Comparison of ENCODE assay signal across 16 cellular contexts in the genomic region with DNA sequence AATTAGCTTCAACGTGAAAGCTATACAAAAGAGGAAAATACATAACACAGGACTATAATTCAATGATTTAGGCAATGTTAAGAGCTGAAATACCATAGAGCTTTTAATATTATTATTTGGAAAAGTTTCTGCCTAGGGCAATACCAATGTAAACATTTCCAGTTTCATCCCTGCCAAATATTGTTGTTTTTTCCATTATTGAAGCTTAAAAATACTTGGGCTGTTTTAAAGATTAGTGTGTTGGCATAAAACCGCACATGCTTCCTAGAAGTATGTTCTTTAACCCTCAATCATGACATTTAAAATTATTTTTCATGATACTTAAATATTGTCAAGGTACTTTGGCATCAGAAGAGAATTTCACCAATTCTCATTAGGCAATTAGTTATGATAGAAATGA. TPM values are rescaled to one million over a fixed set of nuclear protein-coding genes. Genes with fewer than 3 reads are reported as not detected.
"Had no signal": no experiment of that assay in that cellular context is flagged by ENCODE, and none has a peak within 500 bp of the region (broad histone marks: within the 10 kb centered on the region; RNA-seq: fewer than 3 reads in every experiment).

No MANE protein-coding gene starts in this region.

- FAIRE-seq: islet of Langerhans had no signal

- H3K4me3 ChIP-seq: cardiac muscle cell, left lung, psoas muscle, suprapubic skin, upper lobe of right lung had no signal

- ATAC-seq: foreskin keratinocyte; left lung; psoas muscle; sciatic nerve; stimulated activated naive CD8-positive, alpha-beta T cell treated with anti-CD3 and anti-CD28 coated beads, Interleukin-15, Interleukin-2, amounts not matched to agents 100 U/mL and 50 U/mL, for 24 hours; upper lobe of right lung had no signal

- H3K27ac ChIP-seq: cardiac muscle cell, foreskin keratinocyte, left lung, psoas muscle, suprapubic skin, upper lobe of right lung had no signal

- H3K27me3 ChIP-seq: cardiac muscle cell, left lung, suprapubic skin, upper lobe of right lung had no signal

- H3K4me1 ChIP-seq: foreskin keratinocyte, left lung, psoas muscle, suprapubic skin, upper lobe of right lung had no signal

- H3K9me3 ChIP-seq: left lung, psoas muscle, suprapubic skin, upper lobe of right lung had no signal

- DNase-seq: activated T-cell treated with anti-CD3 and anti-CD28 coated beads, Interleukin-2, amount 50 U/mL, for 1 hour; amygdala; erythroblast; foreskin keratinocyte; head of caudate nucleus; left lung; occipital lobe; psoas muscle; stimulated activated CD4-positive, alpha-beta T cell treated with anti-CD3 and anti-CD28 coated beads, Interleukin-12 subunit alpha, Interleukin-12 subunit beta, amount 100 ng/mL, for 4 hours; stimulated activated CD4-positive, alpha-beta T cell treated with anti-CD3 and anti-CD28 coated beads, Interleukin-2, amount 100 ng/mL, for 48 hours; stimulated activated naive CD8-positive, alpha-beta T cell treated with anti-CD3 and anti-CD28 coated beads, Interleukin-15, Interleukin-2, amounts not matched to agents 100 U/mL and 50 U/mL, for 24 hours; upper lobe of right lung had no signal

- H3K36me3 ChIP-seq: cardiac muscle cell, left lung, suprapubic skin, upper lobe of right lung had no signal

RNA-seq across cellular contexts. Expression of a gene that starts 18.7 kb away (rescaled TPM):
- polyA plus RNA-seq: foreskin keratinocyte had no signal
